ENCODE assay signal across 31 cellular contexts in the genomic region with DNA sequence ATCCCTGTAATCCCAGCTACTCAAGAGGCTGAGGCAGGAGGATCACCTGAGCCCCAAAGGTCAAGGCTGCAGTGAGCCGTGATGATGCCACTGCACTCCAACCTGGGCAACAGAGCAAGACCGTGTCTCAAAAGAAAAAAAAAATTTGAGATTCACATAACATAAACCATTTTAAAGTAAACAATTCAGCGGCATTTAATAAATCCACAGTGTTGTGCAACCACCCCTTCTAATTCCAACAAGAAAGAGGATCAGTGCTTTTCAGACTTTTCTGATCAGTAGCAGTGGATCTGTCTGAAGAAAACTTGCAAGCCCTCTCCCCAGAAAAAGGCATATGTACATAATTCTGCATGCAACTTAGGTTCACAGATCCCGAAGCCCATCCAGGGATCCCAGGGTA. TPM values are rescaled to one million over a fixed set of nuclear protein-coding genes. Genes with fewer than 3 reads are reported as not detected.
"Had no signal": no experiment of that assay in that cellular context is flagged by ENCODE, and none has a peak within 500 bp of the region (broad histone marks: within the 10 kb centered on the region; RNA-seq: fewer than 3 reads in every experiment).

No MANE protein-coding gene starts in this region.

- H3K9me3 ChIP-seq: body of pancreas, esophagus muscularis mucosa, gastroesophageal sphincter, heart right ventricle had no signal

- DNase-seq: activated B cell treated with CpG ODN at 0.5 μM for 24 hours; activated CD4-positive, alpha-beta T cell treated with anti-CD3 and anti-CD28 coated beads for 48 hours; activated CD4-positive, alpha-beta T cell treated with anti-CD3 and anti-CD28 coated beads, Interleukin-2, amount 50 U/mL, for 1 hour; activated CD4-positive, alpha-beta T cell treated with anti-CD3 and anti-CD28 coated beads, Interleukin-2, amount 50 U/mL, for 48 hours; activated CD8-positive, alpha-beta memory T cell treated with anti-CD3 and anti-CD28 coated beads for 24 hours; activated CD8-positive, alpha-beta T cell treated with anti-CD3 and anti-CD28 coated beads for 36 hours; activated naive CD4-positive, alpha-beta T cell treated with anti-CD3 and anti-CD28 coated beads for 36 hours; activated naive CD8-positive, alpha-beta T cell treated with anti-CD3 and anti-CD28 coated beads for 36 hours; activated T-cell treated with anti-CD3 and anti-CD28 coated beads, Interleukin-2, amount 50 U/mL, for 4 hours; amygdala; aorta; body of pancreas; caudate nucleus; cortex of kidney; dermis blood vessel endothelial cell; effector CD4-positive, alpha-beta T cell; effector memory CD8-positive, alpha-beta T cell; erythroblast; foreskin melanocyte; heart right ventricle; T-helper 1 cell; T-helper 2 cell had no signal

- H3K27ac ChIP-seq: body of pancreas, esophagus muscularis mucosa, gastroesophageal sphincter, heart right ventricle, VCaP had no signal

- ATAC-seq: activated CD4-positive, CD25-positive, alpha-beta regulatory T cell treated with anti-CD3 and anti-CD28 coated beads, Interleukin-2, amount 50 U/mL, for 24 hours; activated CD8-positive, alpha-beta T cell treated with anti-CD3 and anti-CD28 coated beads for 36 hours; activated T-cell treated with anti-CD3 and anti-CD28 coated beads, Interleukin-2, amount 50 U/mL, for 4 hours; activated T-helper 17 cell treated with anti-CD3 and anti-CD28 coated beads, Interleukin-2, amount 50 U/mL, for 72 hours; body of pancreas; effector memory CD8-positive, alpha-beta T cell; gastroesophageal sphincter; heart right ventricle had no signal

- H3K4me3 ChIP-seq: body of pancreas, esophagus muscularis mucosa, gastroesophageal sphincter, heart right ventricle had no signal

- H3K4me1 ChIP-seq: body of pancreas, esophagus muscularis mucosa, gastroesophageal sphincter, heart right ventricle had no signal

- H3K4me3 Mint-ChIP-seq: activated B cell treated with CpG ODN at 0.5 μM for 24 hours; activated CD8-positive, alpha-beta T cell treated with anti-CD3 and anti-CD28 coated beads for 36 hours; activated naive CD4-positive, alpha-beta T cell treated with anti-CD3 and anti-CD28 coated beads for 36 hours; activated naive CD4-positive, alpha-beta T cell treated with anti-CD3 and anti-CD28 coated beads, Interleukin-2, amount 50 U/mL, for 24 hours; activated naive CD8-positive, alpha-beta T cell treated with anti-CD3 and anti-CD28 coated beads for 36 hours; activated T-cell treated with anti-CD3 and anti-CD28 coated beads, Interleukin-2, amount 50 U/mL, for 4 hours; activated T-helper 17 cell treated with anti-CD3 and anti-CD28 coated beads, Interleukin-2, amount 50 U/mL, for 72 hours; effector memory CD8-positive, alpha-beta T cell had no signal

- H3K36me3 Mint-ChIP-seq: activated naive CD4-positive, alpha-beta T cell treated with anti-CD3 and anti-CD28 coated beads, Interleukin-2, amount 50 U/mL, for 24 hours; activated naive CD8-positive, alpha-beta T cell treated with anti-CD3 and anti-CD28 coated beads for 36 hours had no signal

- FAIRE-seq: colon had no signal

- H3K27me3 ChIP-seq: body of pancreas, esophagus muscularis mucosa, heart right ventricle had no signal

- H3K4me1 Mint-ChIP-seq: activated B cell treated with CpG ODN at 0.5 μM for 24 hours; activated naive CD4-positive, alpha-beta T cell treated with anti-CD3 and anti-CD28 coated beads, Interleukin-2, amount 50 U/mL, for 24 hours; activated naive CD8-positive, alpha-beta T cell treated with anti-CD3 and anti-CD28 coated beads for 36 hours had no signal

- H3K27ac Mint-ChIP-seq: activated B cell treated with CpG ODN at 0.5 μM for 24 hours; activated CD8-positive, alpha-beta T cell treated with anti-CD3 and anti-CD28 coated beads for 36 hours; activated naive CD4-positive, alpha-beta T cell treated with anti-CD3 and anti-CD28 coated beads for 36 hours; activated naive CD4-positive, alpha-beta T cell treated with anti-CD3 and anti-CD28 coated beads, Interleukin-2, amount 50 U/mL, for 24 hours; activated naive CD8-positive, alpha-beta T cell treated with anti-CD3 and anti-CD28 coated beads for 36 hours; activated T-helper 17 cell treated with anti-CD3 and anti-CD28 coated beads, Interleukin-2, amount 50 U/mL, for 72 hours; effector memory CD8-positive, alpha-beta T cell had no signal

- H3K9me3 Mint-ChIP-seq: activated B cell treated with CpG ODN at 0.5 μM for 24 hours; activated CD8-positive, alpha-beta T cell treated with anti-CD3 and anti-CD28 coated beads for 36 hours; activated naive CD4-positive, alpha-beta T cell treated with anti-CD3 and anti-CD28 coated beads for 36 hours; activated naive CD4-positive, alpha-beta T cell treated with anti-CD3 and anti-CD28 coated beads, Interleukin-2, amount 50 U/mL, for 24 hours; activated naive CD8-positive, alpha-beta T cell treated with anti-CD3 and anti-CD28 coated beads for 36 hours; activated T-cell treated with anti-CD3 and anti-CD28 coated beads, Interleukin-2, amount 50 U/mL, for 4 hours; activated T-helper 17 cell treated with anti-CD3 and anti-CD28 coated beads, Interleukin-2, amount 50 U/mL, for 72 hours; effector memory CD8-positive, alpha-beta T cell had no signal

RNA-seq across cellular contexts. Expression of a gene that starts 7.2 kb away (rescaled TPM):
- total RNA-seq: activated CD8-positive, alpha-beta T cell treated with anti-CD3 and anti-CD28 coated beads for 36 hours; activated T-cell treated with anti-CD3 and anti-CD28 coated beads, Interleukin-2, amount 50 U/mL, for 4 hours; aorta; body of pancreas; chondrocyte; dermis blood vessel endothelial cell; esophagus muscularis mucosa; glomerular endothelial cell; heart right ventricle had no signal
- polyA plus RNA-seq: aorta, heart right ventricle had no signal
